Comparison of ENCODE assay signal across 8 cellular contexts in genomic region chr2:64311948-64312621, GRCh38.
DNase-seq lines count a peak whose midpoint lies in the region; FAIRE-seq and TF ChIP-seq lines count a peak whose summit lies in the region.

No MANE protein-coding gene starts in this region.

- H3K4me3 ChIP-seq in fibroblast of villous mesenchyme (ENCODE audit: low read depth, low read length): no peak overlapping the region

- H3K27ac Mint-ChIP-seq in activated naive CD4-positive, alpha-beta T cell treated with anti-CD3 and anti-CD28 coated beads for 36 hours: no peak overlapping the region
- no peak overlapping the region for H3K27ac Mint-ChIP-seq in immature natural killer cell

- H3K36me3 Mint-ChIP-seq in activated naive CD4-positive, alpha-beta T cell treated with anti-CD3 and anti-CD28 coated beads for 36 hours (ENCODE audit: low read depth): no peaks in the 10 kb centered on the region
- no peaks in the 10 kb centered on the region for H3K36me3 Mint-ChIP-seq in immature natural killer cell

- H3K27me3 Mint-ChIP-seq in activated naive CD4-positive, alpha-beta T cell treated with anti-CD3 and anti-CD28 coated beads for 36 hours (ENCODE audit: low read depth): no peaks in the 10 kb centered on the region
- peaks cover 0 to 4% (median 2%) of the 10 kb centered on the region in 3 donors for H3K27me3 Mint-ChIP-seq in immature natural killer cell (ENCODE audit: low read depth in 3 of 3)

- peak; percentile 80 for FAIRE-seq in HTR-8/SVneo (lab: Jason Lieb, UNC)

- CTCF ChIA-PET in activated naive CD4-positive, alpha-beta T cell treated with anti-CD3 and anti-CD28 coated beads for 36 hours (lab: Charles Lee): interaction anchor here (0.7 to 1.5 kb wide), 4 partner anchors 16 to 249 kb away, joined by 3 read pairs; no protein-coding TSS in a partner anchor

- H3K4me1 Mint-ChIP-seq in activated naive CD4-positive, alpha-beta T cell treated with anti-CD3 and anti-CD28 coated beads for 36 hours (ENCODE audit: low read depth): no peaks in the 10 kb centered on the region
- no peaks in the 10 kb centered on the region for H3K4me1 Mint-ChIP-seq in immature natural killer cell

- TF ChIP-seq CTCF in 22Rv1 (IDR thresholded peaks at IDR 0.05): peak; percentile 73
- TF ChIP-seq CTCF in fibroblast of villous mesenchyme (IDR thresholded peaks at IDR 0.05; ENCODE audit: insufficient read depth, low read depth, low read length): peak; percentile 57

- H3K4me3 Mint-ChIP-seq in activated naive CD4-positive, alpha-beta T cell treated with anti-CD3 and anti-CD28 coated beads for 36 hours: no peak overlapping the region
- no peak overlapping the region for H3K4me3 Mint-ChIP-seq in immature natural killer cell

- DNase-seq in HTR-8/SVneo (ENCODE audit: insufficient read length, low spot score) (peak; percentile 95), SK-N-DZ (ENCODE audit: low spot score) (peak; percentile 73), fibroblast of villous mesenchyme (ENCODE audit: low read depth) (peak; percentile 87), non-pigmented ciliary epithelial cell (ENCODE audit: low read depth) (peak; percentile 69), GM19238 (ENCODE audit: insufficient read length, low spot score) (no peak), immature natural killer cell (no peak)
- no peak for DNase-seq in activated naive CD4-positive, alpha-beta T cell treated with anti-CD3 and anti-CD28 coated beads for 36 hours

- H3K9me3 Mint-ChIP-seq in activated naive CD4-positive, alpha-beta T cell treated with anti-CD3 and anti-CD28 coated beads for 36 hours: no peaks in the 10 kb centered on the region
- H3K9me3 Mint-ChIP-seq in immature natural killer cell: no peaks in the 10 kb centered on the region

- intact Hi-C loops in activated naive CD4-positive, alpha-beta T cell treated with anti-CD3 and anti-CD28 coated beads for 36 hours (cut with micrococcal nuclease): no loop called here

- no peak overlapping the region for H3K27ac ChIP-seq in 22Rv1

Comparison
In these comparisons a context has a peak if more than half of its experiments do, and no peak if none do; other contexts are left out.
1. DNase-seq: peak in HTR-8/SVneo (single experiment), SK-N-DZ (single experiment), fibroblast of villous mesenchyme (single experiment) and non-pigmented ciliary epithelial cell (single experiment); none in GM19238 (single experiment), activated naive CD4-positive, alpha-beta T cell treated with anti-CD3 and anti-CD28 coated beads for 36 hours (single experiment) and immature natural killer cell (0 of 3).